Comparison of ENCODE assay signal across 1 cellular context in the genomic region with DNA sequence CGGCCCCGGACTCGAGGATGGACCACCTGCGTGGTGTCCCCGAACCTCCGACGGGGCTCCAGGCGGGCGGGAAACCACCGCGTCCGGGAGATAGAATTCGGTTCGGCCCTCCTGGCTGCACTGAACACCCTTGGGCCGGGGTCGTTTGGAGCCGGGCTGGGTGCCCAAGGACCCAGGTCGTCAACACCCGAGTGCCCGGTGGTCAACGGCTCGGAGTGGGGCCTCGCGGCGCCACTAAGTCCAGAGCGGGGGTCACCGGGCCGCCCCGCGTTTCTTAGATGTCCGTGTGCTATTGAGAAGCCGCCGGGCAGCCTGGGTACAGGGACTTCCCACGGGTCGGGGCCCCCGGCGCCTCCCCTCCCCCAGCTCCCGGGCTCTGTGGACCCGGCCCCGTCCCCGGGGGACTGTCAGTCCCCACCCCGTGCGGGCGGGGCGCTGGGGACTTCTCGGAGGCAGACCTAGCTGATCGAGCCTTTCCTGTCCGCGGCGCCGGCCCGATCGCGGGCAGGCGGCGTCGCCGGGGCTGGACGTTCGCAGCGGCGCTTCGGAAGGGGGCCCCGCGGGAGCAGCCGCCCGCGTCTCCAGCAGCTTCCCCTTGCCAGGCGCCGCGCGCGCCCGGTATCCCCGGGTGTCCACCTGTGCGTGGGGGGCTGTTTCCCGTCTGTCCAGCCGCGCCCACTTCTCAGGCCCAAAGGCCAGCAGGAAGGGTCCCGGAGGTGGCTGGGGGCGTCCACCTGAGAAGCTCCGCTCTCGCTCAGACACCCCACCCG.
TF ChIP-seq lines count a peak whose summit lies in the region.

No MANE protein-coding gene starts in this region.

TF ChIP-seq in IMR-90, 13 proteins besides CTCF, POLR2A, EP300 and RAD21:
- TF ChIP-seq ELK1 (IDR thresholded peaks at IDR 0.05; ENCODE audit: borderline replicate concordance, low read depth, low read length) = no peak
- TF ChIP-seq MAFK (IDR thresholded peaks at IDR 0.05; ENCODE audit: low read depth, low read length) = no peak
- no peak for TF ChIP-seq NFE2L2 (IDR thresholded peaks at IDR 0.05; ENCODE audit: low read depth, low read length)
- TF ChIP-seq BHLHE40 (IDR thresholded peaks at IDR 0.05; ENCODE audit: low read depth, low read length) = no peak
- no peak for TF ChIP-seq MXI1 (IDR thresholded peaks at IDR 0.05; ENCODE audit: borderline replicate concordance, low read depth, low read length)
- TF ChIP-seq, protein P1, sequence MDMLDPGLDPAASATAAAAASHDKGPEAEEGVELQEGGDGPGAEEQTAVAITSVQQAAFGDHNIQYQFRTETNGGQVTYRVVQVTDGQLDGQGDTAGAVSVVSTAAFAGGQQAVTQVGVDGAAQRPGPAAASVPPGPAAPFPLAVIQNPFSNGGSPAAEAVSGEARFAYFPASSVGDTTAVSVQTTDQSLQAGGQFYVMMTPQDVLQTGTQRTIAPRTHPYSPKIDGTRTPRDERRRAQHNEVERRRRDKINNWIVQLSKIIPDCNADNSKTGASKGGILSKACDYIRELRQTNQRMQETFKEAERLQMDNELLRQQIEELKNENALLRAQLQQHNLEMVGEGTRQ (IDR thresholded peaks at IDR 0.05; ENCODE audit: low read depth, low read length) = no peak
- TF ChIP-seq RFX5 (IDR thresholded peaks at IDR 0.05; ENCODE audit: low read depth, low read length) = no peak
- TF ChIP-seq FOS (IDR thresholded peaks at IDR 0.05; ENCODE audit: low read depth, low read length) = no peak
- TF ChIP-seq MAZ (IDR thresholded peaks at IDR 0.05; ENCODE audit: borderline replicate concordance, low read depth, low read length) = no peak
- no peak for TF ChIP-seq CHD1 (IDR thresholded peaks at IDR 0.05; ENCODE audit: low read depth, low read length)
- no peak for TF ChIP-seq CEBPB (IDR thresholded peaks at IDR 0.05; ENCODE audit: low read depth, low read length)
- TF ChIP-seq SMC3 (IDR thresholded peaks at IDR 0.05; ENCODE audit: low read depth, low read length) = no peak
- TF ChIP-seq RCOR1 (IDR thresholded peaks at IDR 0.05; ENCODE audit: insufficient replicate concordance, low read length) = no peak
